In the genomic region with DNA sequence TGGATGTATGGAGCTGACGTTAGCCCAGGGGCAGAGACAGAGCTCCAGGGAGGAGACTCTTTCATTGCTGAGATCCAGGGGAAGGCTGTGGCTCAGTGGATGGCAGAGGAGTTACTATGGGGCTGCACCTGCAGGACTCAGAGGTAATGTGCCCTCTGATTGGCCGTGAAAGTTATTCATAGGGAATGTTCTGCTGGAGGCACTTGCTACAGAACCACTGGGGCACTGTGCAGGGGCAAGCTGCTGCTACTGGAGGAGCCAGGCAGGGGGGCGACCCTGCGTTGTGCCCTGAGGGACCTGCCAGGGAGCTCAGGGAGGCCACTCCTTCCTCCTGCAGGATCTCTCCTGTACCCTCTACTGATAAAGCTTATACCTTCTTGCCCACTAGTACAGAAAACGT, we compare ENCODE assay signal across 1 cellular context.
TF ChIP-seq lines count a peak whose summit lies in the region.

No MANE protein-coding gene starts in this region.

TF ChIP-seq in WTC11, 78 proteins besides CTCF, POLR2A, EP300 and RAD21 (continued from another document):
- TF ChIP-seq, protein P1, sequence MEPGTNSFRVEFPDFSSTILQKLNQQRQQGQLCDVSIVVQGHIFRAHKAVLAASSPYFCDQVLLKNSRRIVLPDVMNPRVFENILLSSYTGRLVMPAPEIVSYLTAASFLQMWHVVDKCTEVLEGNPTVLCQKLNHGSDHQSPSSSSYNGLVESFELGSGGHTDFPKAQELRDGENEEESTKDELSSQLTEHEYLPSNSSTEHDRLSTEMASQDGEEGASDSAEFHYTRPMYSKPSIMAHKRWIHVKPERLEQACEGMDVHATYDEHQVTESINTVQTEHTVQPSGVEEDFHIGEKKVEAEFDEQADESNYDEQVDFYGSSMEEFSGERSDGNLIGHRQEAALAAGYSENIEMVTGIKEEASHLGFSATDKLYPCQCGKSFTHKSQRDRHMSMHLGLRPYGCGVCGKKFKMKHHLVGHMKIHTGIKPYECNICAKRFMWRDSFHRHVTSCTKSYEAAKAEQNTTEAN (CRISPR knock-in tag; IDR thresholded peaks at IDR 0.05): no peak
- TF ChIP-seq, protein P2, sequence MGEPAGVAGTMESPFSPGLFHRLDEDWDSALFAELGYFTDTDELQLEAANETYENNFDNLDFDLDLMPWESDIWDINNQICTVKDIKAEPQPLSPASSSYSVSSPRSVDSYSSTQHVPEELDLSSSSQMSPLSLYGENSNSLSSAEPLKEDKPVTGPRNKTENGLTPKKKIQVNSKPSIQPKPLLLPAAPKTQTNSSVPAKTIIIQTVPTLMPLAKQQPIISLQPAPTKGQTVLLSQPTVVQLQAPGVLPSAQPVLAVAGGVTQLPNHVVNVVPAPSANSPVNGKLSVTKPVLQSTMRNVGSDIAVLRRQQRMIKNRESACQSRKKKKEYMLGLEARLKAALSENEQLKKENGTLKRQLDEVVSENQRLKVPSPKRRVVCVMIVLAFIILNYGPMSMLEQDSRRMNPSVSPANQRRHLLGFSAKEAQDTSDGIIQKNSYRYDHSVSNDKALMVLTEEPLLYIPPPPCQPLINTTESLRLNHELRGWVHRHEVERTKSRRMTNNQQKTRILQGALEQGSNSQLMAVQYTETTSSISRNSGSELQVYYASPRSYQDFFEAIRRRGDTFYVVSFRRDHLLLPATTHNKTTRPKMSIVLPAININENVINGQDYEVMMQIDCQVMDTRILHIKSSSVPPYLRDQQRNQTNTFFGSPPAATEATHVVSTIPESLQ (CRISPR knock-in tag; IDR thresholded peaks at IDR 0.05): no peak
- no peak for TF ChIP-seq GABPB1 (CRISPR knock-in tag; IDR thresholded peaks at IDR 0.05)
